13 cellular contexts compared by ENCODE assay signal in genomic region chr7:76338298-76339084, GRCh38. TPM values are rescaled to one million over a fixed set of nuclear protein-coding genes. Genes with fewer than 3 reads are reported as not detected.
DNase-seq lines count a peak whose midpoint lies in the region; ATAC-seq and TF ChIP-seq lines count a peak whose summit lies in the region.
"Had no signal": no experiment of that assay in that cellular context is flagged by ENCODE, and none has a peak within 500 bp of the region (broad histone marks: within the 10 kb centered on the region; RNA-seq: fewer than 3 reads in every experiment).

No MANE protein-coding gene starts in this region.

- H3K27me3 ChIP-seq in left ventricle myocardium inferior (ENCODE audit: low read depth) (no peaks in the 10 kb centered on the region), adipocyte (replicated peaks; ENCODE audit: control insufficient read depth, insufficient read depth, low read length) (no peaks in the 10 kb centered on the region), gastroesophageal sphincter (no peaks in the 10 kb centered on the region), esophagus squamous epithelium (no peaks in the 10 kb centered on the region)
- H3K27me3 ChIP-seq: BLaER1 treated with 17β-estradiol and CSF1 and Interleukin-3, amounts not matched to agents 10 nM and 100 nM had no signal

- H3K9ac ChIP-seq in adipocyte (ENCODE audit: low read length): peak overlapping the region; percentile 78
- H3K9ac ChIP-seq: parathyroid adenoma had no signal

- intact Hi-C loops in left ventricle myocardium inferior (cut with micrococcal nuclease) (no loop called here), cardiac septum (cut with DNase I) (no loop called here), esophagus squamous epithelium (cut with DNase I) (no loop called here)

- DNase-seq in left ventricle myocardium inferior (no peak), cardiac septum (ENCODE audit: low spot score) (no peak), adipocyte (ENCODE audit: low read depth) (peak; percentile 49), kidney glomerular epithelial cell (lab: John Stamatoyannopoulos, UW) (peak; percentile 42), NCI-H1105 (lab: John Stamatoyannopoulos, UW) (no peak), esophagus squamous epithelium (lab: John Stamatoyannopoulos, UW) (no peak)
- DNase-seq: foreskin melanocyte, GOT3, NCI-H2171 treated with DMSO at 0.1 percent for 48 hours had no signal

- TF ChIP-seq EP300 in gastroesophageal sphincter (IDR thresholded peaks at IDR 0.05): no peak

- H3K4me3 ChIP-seq in left ventricle myocardium inferior (no peak overlapping the region), adipocyte (ENCODE audit: low read length) (no peak overlapping the region), gastroesophageal sphincter (no peak overlapping the region), esophagus squamous epithelium (no peak overlapping the region)
- H3K4me3 ChIP-seq: BLaER1 treated with 17β-estradiol and CSF1 and Interleukin-3, amounts not matched to agents 10 nM and 100 nM had no signal

- no peak for TF ChIP-seq POLR2A in gastroesophageal sphincter (IDR thresholded peaks at IDR 0.05)
- no peak for TF ChIP-seq POLR2A in esophagus squamous epithelium (IDR thresholded peaks at IDR 0.05)

- H3K36me3 ChIP-seq in left ventricle myocardium inferior (peaks cover 19% of the 10 kb centered on the region), adipocyte (ENCODE audit: control insufficient read depth, insufficient read depth, low read length, severe bottlenecking) (peaks cover 55% of the 10 kb centered on the region), gastroesophageal sphincter (peaks cover 0 to 10% of the 10 kb centered on the region in 2 donors), esophagus squamous epithelium (peaks cover 0 to 61% (median 6%) of the 10 kb centered on the region in 3 donors)

- no peaks in the 10 kb centered on the region for H3K9me3 ChIP-seq in left ventricle myocardium inferior (replicated peaks)
- no peaks in the 10 kb centered on the region for H3K9me3 ChIP-seq in adipocyte (ENCODE audit: control insufficient read depth, low read length)
- no peaks in the 10 kb centered on the region for H3K9me3 ChIP-seq in gastroesophageal sphincter
- no peaks in the 10 kb centered on the region for H3K9me3 ChIP-seq in esophagus squamous epithelium
- H3K9me3 ChIP-seq: BLaER1 treated with 17β-estradiol and CSF1 and Interleukin-3, amounts not matched to agents 10 nM and 100 nM had no signal

- no peak for ATAC-seq in GM18907 (IDR thresholded peaks at IDR 0.05; ENCODE audit: unreplicated experiment)
- no peak for ATAC-seq in gastroesophageal sphincter

- peaks cover 100% of the 10 kb centered on the region for H3K4me1 ChIP-seq in left ventricle myocardium inferior
- H3K4me1 ChIP-seq in adipocyte (ENCODE audit: control insufficient read depth, insufficient read depth, low read length): peaks cover 71% of the 10 kb centered on the region
- peaks cover 7 to 90% (median 9%) of the 10 kb centered on the region in 3 donors for H3K4me1 ChIP-seq in gastroesophageal sphincter
- peaks cover 3 to 78% (median 25%) of the 10 kb centered on the region in 3 donors for H3K4me1 ChIP-seq in esophagus squamous epithelium

- TF ChIP-seq CTCF in left ventricle myocardium inferior (IDR thresholded peaks at IDR 0.05; ENCODE audit: borderline replicate concordance) (no peak), gastroesophageal sphincter (IDR thresholded peaks at IDR 0.05) (no peak), esophagus squamous epithelium (IDR thresholded peaks at IDR 0.05) (no peak)

- WGBS in gastroesophageal sphincter (ENCODE audit: low coverage in 1 of 2), 2 donors: 70 to 72% methylated on average over 6 to 9 of the region's 9 CpGs
- 53 to 60% methylated on average over 9 of the region's 9 CpGs for WGBS in esophagus squamous epithelium, 2 donors

- H3K27ac ChIP-seq in left ventricle myocardium inferior (replicated peaks) (peak overlapping the region; percentile 90), gastroesophageal sphincter (peak overlapping the region in 1 of 4 donors; percentile 9), esophagus squamous epithelium (no peak overlapping the region)
- H3K27ac ChIP-seq: BLaER1 treated with 17β-estradiol and CSF1 and Interleukin-3, amounts not matched to agents 10 nM and 100 nM; parathyroid adenoma had no signal

RNA-seq across cellular contexts. Expression of gene YWHAG, which starts 20.3 kb away (rescaled TPM):
- total RNA-seq in left ventricle myocardium inferior (223 TPM), cardiac septum (183 TPM), gastroesophageal sphincter (10 to 100 TPM; 49.8 to 86.2 (median 70.3) TPM), esophagus squamous epithelium (10 to 100 TPM; 52.8 to 97.7 (median 66.3) TPM)

RNA-seq across cellular contexts. Expression of gene HSPB1, which starts 36.0 kb away (rescaled TPM):
- total RNA-seq in left ventricle myocardium inferior: 2,037 TPM
- 2,571 TPM for total RNA-seq in cardiac septum
- 1,000 to 10,000 TPM in 2 of 4 donors, 100 to 1,000 TPM in 2; 880 to 2,548 (median 1,000) TPM for total RNA-seq in gastroesophageal sphincter
- total RNA-seq in esophagus squamous epithelium: 1,000 to 10,000 TPM; 2,415 to 6,888 (median 3,249) TPM

Comparison
In these comparisons a context has a peak if more than half of its experiments do, and no peak if none do; other contexts are left out.
1. DNase-seq: peak in adipocyte (single experiment) and kidney glomerular epithelial cell (single experiment); none in left ventricle myocardium inferior (single experiment), cardiac septum (single experiment), NCI-H1105 (single experiment) and esophagus squamous epithelium (single experiment).